Comparison of ENCODE assay signal across 1 cellular context in the genomic region with DNA sequence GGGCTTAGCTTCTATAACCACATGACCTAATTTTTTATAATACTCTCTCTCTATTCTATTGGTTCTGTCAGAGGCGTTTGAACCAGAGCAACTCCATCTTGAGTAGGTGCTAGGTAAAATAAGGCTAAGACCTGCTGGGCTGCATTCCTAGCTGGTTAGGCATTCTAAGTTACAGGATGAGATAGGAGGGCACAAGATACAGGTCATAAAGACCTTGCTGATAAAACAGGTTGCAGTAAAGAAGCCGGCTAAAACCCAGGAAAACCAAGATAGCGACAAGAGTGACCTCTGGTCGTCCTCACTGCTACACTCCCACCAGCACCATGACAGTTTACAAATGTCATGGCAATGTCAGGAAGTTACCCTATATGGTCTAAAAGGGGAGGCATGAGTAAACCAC.
TF ChIP-seq lines count a peak whose summit lies in the region.
"Not testable (repeated sequence)": the region's sequence is repeated elsewhere in the genome, so short reads cannot be mapped to it uniquely, and the experiment has no call there.

No MANE protein-coding gene starts in this region.

TF ChIP-seq in K562, 482 proteins besides CTCF, POLR2A, EP300 and RAD21 (continued from another document):
- TF ChIP-seq ZNF79 (CRISPR knock-in tag; IDR thresholded peaks at IDR 0.05; ENCODE audit: low read depth) (peak; percentile 89), NFIX (CRISPR knock-in tag; IDR thresholded peaks at IDR 0.05; ENCODE audit: low read depth) (0 out of 2 replicates have a peak, but pooled peaks have one; percentile 27), HDAC8 (tag; IDR thresholded peaks at IDR 0.05) (peak; percentile 94), ATF1 (tag; IDR thresholded peaks at IDR 0.05) (peak; percentile 40; the same call in 1 of the 2 replicates), DDX20 (tag; IDR thresholded peaks at IDR 0.05; ENCODE audit: low read depth) (peak; percentile 91), PYGO2 (tag; IDR thresholded peaks at IDR 0.05) (peak; percentile 95), TCF3 (CRISPR knock-in tag; IDR thresholded peaks at IDR 0.05) (peak; percentile 13; the same call in 1 of the 2 replicates), ZNF354B (CRISPR knock-in tag; IDR thresholded peaks at IDR 0.05) (peak; percentile 75; the same call in 1 of the 2 replicates), ZNF197 (CRISPR knock-in tag; IDR thresholded peaks at IDR 0.05; ENCODE audit: low read depth) (peak; percentile 95), ZNF347 (CRISPR knock-in tag; IDR thresholded peaks at IDR 0.05; ENCODE audit: low read depth) (peak; percentile 77; the same call in 1 of the 2 replicates), NR4A1 (CRISPR knock-in tag; IDR thresholded peaks at IDR 0.05) (peak; percentile 88; the same call in 1 of the 2 replicates), NR4A1 (tag; IDR thresholded peaks at IDR 0.05) (peak; percentile 96), ZNF57 (CRISPR knock-in tag; IDR thresholded peaks at IDR 0.05) (0 out of 2 replicates have a peak, but pooled peaks have one; percentile 64), ZNF75A (CRISPR knock-in tag; IDR thresholded peaks at IDR 0.05) (peak; percentile 65; the same call in 1 of the 2 replicates), ZNF717 (CRISPR knock-in tag; IDR thresholded peaks at IDR 0.05) (0 out of 2 replicates have a peak, but pooled peaks have one; percentile 48), SMAD3 (CRISPR knock-in tag; conservative IDR thresholded peaks at IDR 0.05) (peak; percentile 97), ZNF41 (CRISPR knock-in tag; conservative IDR thresholded peaks at IDR 0.05) (peak; percentile 92), TCFL5 (CRISPR knock-in tag; conservative IDR thresholded peaks at IDR 0.05) (peak; percentile 91), ILK (tag; IDR thresholded peaks at IDR 0.05; ENCODE audit: borderline replicate concordance, low read depth) (peak; percentile 77; the same call in 1 of the 2 replicates), E2F3 (CRISPR knock-in tag; IDR thresholded peaks at IDR 0.05) (peak; percentile 93), ETV1 (tag; conservative IDR thresholded peaks at IDR 0.05; ENCODE audit: low read depth) (peak; percentile 46), NFXL1 (CRISPR knock-in tag; IDR thresholded peaks at IDR 0.05) (peak; percentile 85), ZNF444 (CRISPR knock-in tag; IDR thresholded peaks at IDR 0.05) (0 out of 2 replicates have a peak, but pooled peaks have one; percentile 42)
- TF ChIP-seq ATF1 (CRISPR knock-in tag; IDR thresholded peaks at IDR 0.05), result not testable (repeated sequence)
- TF ChIP-seq, protein P1, sequence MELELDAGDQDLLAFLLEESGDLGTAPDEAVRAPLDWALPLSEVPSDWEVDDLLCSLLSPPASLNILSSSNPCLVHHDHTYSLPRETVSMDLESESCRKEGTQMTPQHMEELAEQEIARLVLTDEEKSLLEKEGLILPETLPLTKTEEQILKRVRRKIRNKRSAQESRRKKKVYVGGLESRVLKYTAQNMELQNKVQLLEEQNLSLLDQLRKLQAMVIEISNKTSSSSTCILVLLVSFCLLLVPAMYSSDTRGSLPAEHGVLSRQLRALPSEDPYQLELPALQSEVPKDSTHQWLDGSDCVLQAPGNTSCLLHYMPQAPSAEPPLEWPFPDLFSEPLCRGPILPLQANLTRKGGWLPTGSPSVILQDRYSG (tag; conservative IDR thresholded peaks at IDR 0.05; ENCODE audit: low read depth), result peak; percentile 98
- TF ChIP-seq, protein P2, sequence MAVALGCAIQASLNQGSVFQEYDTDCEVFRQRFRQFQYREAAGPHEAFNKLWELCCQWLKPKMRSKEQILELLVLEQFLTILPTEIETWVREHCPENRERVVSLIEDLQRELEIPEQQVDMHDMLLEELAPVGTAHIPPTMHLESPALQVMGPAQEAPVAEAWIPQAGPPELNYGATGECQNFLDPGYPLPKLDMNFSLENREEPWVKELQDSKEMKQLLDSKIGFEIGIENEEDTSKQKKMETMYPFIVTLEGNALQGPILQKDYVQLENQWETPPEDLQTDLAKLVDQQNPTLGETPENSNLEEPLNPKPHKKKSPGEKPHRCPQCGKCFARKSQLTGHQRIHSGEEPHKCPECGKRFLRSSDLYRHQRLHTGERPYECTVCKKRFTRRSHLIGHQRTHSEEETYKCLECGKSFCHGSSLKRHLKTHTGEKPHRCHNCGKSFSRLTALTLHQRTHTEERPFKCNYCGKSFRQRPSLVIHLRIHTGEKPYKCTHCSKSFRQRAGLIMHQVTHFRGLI (CRISPR knock-in tag; IDR thresholded peaks at IDR 0.05), result peak; percentile 93
- TF ChIP-seq, protein P3, sequence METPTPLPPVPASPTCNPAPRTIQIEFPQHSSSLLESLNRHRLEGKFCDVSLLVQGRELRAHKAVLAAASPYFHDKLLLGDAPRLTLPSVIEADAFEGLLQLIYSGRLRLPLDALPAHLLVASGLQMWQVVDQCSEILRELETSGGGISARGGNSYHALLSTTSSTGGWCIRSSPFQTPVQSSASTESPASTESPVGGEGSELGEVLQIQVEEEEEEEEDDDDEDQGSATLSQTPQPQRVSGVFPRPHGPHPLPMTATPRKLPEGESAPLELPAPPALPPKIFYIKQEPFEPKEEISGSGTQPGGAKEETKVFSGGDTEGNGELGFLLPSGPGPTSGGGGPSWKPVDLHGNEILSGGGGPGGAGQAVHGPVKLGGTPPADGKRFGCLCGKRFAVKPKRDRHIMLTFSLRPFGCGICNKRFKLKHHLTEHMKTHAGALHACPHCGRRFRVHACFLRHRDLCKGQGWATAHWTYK (CRISPR knock-in tag; IDR thresholded peaks at IDR 0.05), result peak; percentile 95
